In genomic region chr5:179820127-179820482, GRCh38 we compare ENCODE assay signal across 1 cellular context.
TF ChIP-seq lines count a peak whose summit lies in the region.

No MANE protein-coding gene starts in this region.

TF ChIP-seq in endothelial cell of umbilical vein, 7 proteins besides CTCF, POLR2A, EP300 and RAD21:
- no peak for TF ChIP-seq JUN (IDR thresholded peaks at IDR 0.05; ENCODE audit: borderline replicate concordance, insufficient read depth, insufficient read length, low read depth)
- TF ChIP-seq MYC (IDR thresholded peaks at IDR 0.05; ENCODE audit: low read depth, low read length): no peak
- TF ChIP-seq POLR2AphosphoS5 (IDR thresholded peaks at IDR 0.05; ENCODE audit: insufficient read depth, low read depth, low read length): no peak
- no peak for TF ChIP-seq EZH2 (IDR thresholded peaks at IDR 0.05; ENCODE audit: borderline replicate concordance, low read depth, low read length, severe bottlenecking)
- TF ChIP-seq MAX (IDR thresholded peaks at IDR 0.05; ENCODE audit: insufficient read depth, insufficient read length): no peak
